In genomic region chr10:100913470-100913865, GRCh38 we compare ENCODE assay signal across 1 cellular context.
TF ChIP-seq lines count a peak whose summit lies in the region.

No MANE protein-coding gene starts in this region.

TF ChIP-seq in HepG2, 621 proteins besides CTCF, POLR2A, EP300 and RAD21 (continued from another document):
- no peak for TF ChIP-seq ARID5B (CRISPR knock-in tag; IDR thresholded peaks at IDR 0.05)
- no peak for TF ChIP-seq HMG20A (CRISPR knock-in tag; IDR thresholded peaks at IDR 0.05; ENCODE audit: borderline replicate concordance)
- no peak for TF ChIP-seq SALL2 (CRISPR knock-in tag; IDR thresholded peaks at IDR 0.05)
- TF ChIP-seq, protein P1, sequence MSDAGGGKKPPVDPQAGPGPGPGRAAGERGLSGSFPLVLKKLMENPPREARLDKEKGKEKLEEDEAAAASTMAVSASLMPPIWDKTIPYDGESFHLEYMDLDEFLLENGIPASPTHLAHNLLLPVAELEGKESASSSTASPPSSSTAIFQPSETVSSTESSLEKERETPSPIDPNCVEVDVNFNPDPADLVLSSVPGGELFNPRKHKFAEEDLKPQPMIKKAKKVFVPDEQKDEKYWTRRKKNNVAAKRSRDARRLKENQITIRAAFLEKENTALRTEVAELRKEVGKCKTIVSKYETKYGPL (CRISPR knock-in tag; IDR thresholded peaks at IDR 0.05), result 0 out of 2 replicates have a peak, but pooled peaks have one; percentile 41
